Comparison of ENCODE assay signal across 16 cellular contexts in genomic region chr5:150561192-150561512, GRCh38. TPM values are rescaled to one million over a fixed set of nuclear protein-coding genes. Genes with fewer than 3 reads are reported as not detected.
A peak's percentile ranks its signal among the peaks of the same experiment; 100 is the strongest.
DNase-seq lines count a peak whose midpoint lies in the region; ATAC-seq and TF ChIP-seq lines count a peak whose summit lies in the region.
"Had no signal": no experiment of that assay in that cellular context is flagged by ENCODE, and none has a peak within 500 bp of the region (broad histone marks: within the 10 kb centered on the region; RNA-seq: fewer than 3 reads in every experiment).

No MANE protein-coding gene starts in this region.

- H3K27ac ChIP-seq in C4-2B: no peak overlapping the region
- H3K27ac ChIP-seq: cardiac muscle cell, neutrophil, prostate gland had no signal

- no peaks in the 10 kb centered on the region for H3K27me3 Mint-ChIP-seq in activated T-helper 17 cell treated with anti-CD3 and anti-CD28 coated beads, Interleukin-2, amount 50 U/mL, for 72 hours
- no peaks in the 10 kb centered on the region for H3K27me3 Mint-ChIP-seq in nephron (ENCODE audit: low read depth)
- H3K27me3 Mint-ChIP-seq: activated CD4-positive, alpha-beta T cell treated with anti-CD3 and anti-CD28 coated beads for 36 hours; T-cell had no signal

- TF ChIP-seq CTCF in C4-2B (conservative IDR thresholded peaks at IDR 0.05) (peak; percentile 60), nephron (IDR thresholded peaks at IDR 0.05; ENCODE audit: unreplicated experiment in 3 of 3) (peak in 1 of 3 experiments; percentile 2)

- no peak overlapping the region for H3K4me3 Mint-ChIP-seq in activated T-helper 17 cell treated with anti-CD3 and anti-CD28 coated beads, Interleukin-2, amount 50 U/mL, for 72 hours
- no peak overlapping the region for H3K4me3 Mint-ChIP-seq in nephron
- H3K4me3 Mint-ChIP-seq: activated CD4-positive, alpha-beta T cell treated with anti-CD3 and anti-CD28 coated beads for 36 hours; activated naive CD4-positive, alpha-beta T cell treated with anti-CD3 and anti-CD28 coated beads, Interleukin-2, amount 10 ng/mL, durations not matched to agents 7 days and 5 days; activated T-cell treated with anti-CD3 and anti-CD28 coated beads, Interleukin-2, amount 50 U/mL, for 4 hours; T-cell had no signal

- H3K9me3 Mint-ChIP-seq in activated T-helper 17 cell treated with anti-CD3 and anti-CD28 coated beads, Interleukin-2, amount 50 U/mL, for 72 hours: no peaks in the 10 kb centered on the region
- peaks cover 4% of the 10 kb centered on the region for H3K9me3 Mint-ChIP-seq in nephron
- H3K9me3 Mint-ChIP-seq: activated naive CD4-positive, alpha-beta T cell treated with anti-CD3 and anti-CD28 coated beads, Interleukin-2, amount 10 ng/mL, durations not matched to agents 7 days and 5 days; activated T-cell treated with anti-CD3 and anti-CD28 coated beads, Interleukin-2, amount 50 U/mL, for 4 hours; T-cell had no signal

- no peaks in the 10 kb centered on the region for H3K4me1 Mint-ChIP-seq in activated T-helper 17 cell treated with anti-CD3 and anti-CD28 coated beads, Interleukin-2, amount 50 U/mL, for 72 hours
- peaks cover 15% of the 10 kb centered on the region for H3K4me1 Mint-ChIP-seq in nephron
- H3K4me1 Mint-ChIP-seq: activated CD4-positive, alpha-beta T cell treated with anti-CD3 and anti-CD28 coated beads for 36 hours; activated naive CD4-positive, alpha-beta T cell treated with anti-CD3 and anti-CD28 coated beads, Interleukin-2, amount 10 ng/mL, durations not matched to agents 7 days and 5 days; T-cell had no signal

- H3K36me3 Mint-ChIP-seq in activated T-helper 17 cell treated with anti-CD3 and anti-CD28 coated beads, Interleukin-2, amount 50 U/mL, for 72 hours (ENCODE audit: low read depth): no peaks in the 10 kb centered on the region
- H3K36me3 Mint-ChIP-seq in nephron (ENCODE audit: low read depth): peaks cover 11% of the 10 kb centered on the region
- H3K36me3 Mint-ChIP-seq: activated naive CD4-positive, alpha-beta T cell treated with anti-CD3 and anti-CD28 coated beads, Interleukin-2, amount 10 ng/mL, durations not matched to agents 7 days and 5 days; T-cell had no signal

- ATAC-seq in GM18873 (IDR thresholded peaks at IDR 0.05; ENCODE audit: low FRiP score, unreplicated experiment): peak; percentile 10
- peak; percentile 19 for ATAC-seq in activated T-helper 17 cell treated with anti-CD3 and anti-CD28 coated beads, Interleukin-2, amount 50 U/mL, for 72 hours (replicated peaks)
- no peak for ATAC-seq in GM19467 (IDR thresholded peaks at IDR 0.05; ENCODE audit: unreplicated experiment)
- ATAC-seq in GM18870 (IDR thresholded peaks at IDR 0.05; ENCODE audit: unreplicated experiment): no peak

- H3K27ac Mint-ChIP-seq in activated T-helper 17 cell treated with anti-CD3 and anti-CD28 coated beads, Interleukin-2, amount 50 U/mL, for 72 hours: no peak overlapping the region
- peak overlapping the region; percentile 49 to 64 (median 51) for H3K27ac Mint-ChIP-seq in nephron
- H3K27ac Mint-ChIP-seq: activated CD4-positive, alpha-beta T cell treated with anti-CD3 and anti-CD28 coated beads for 36 hours; activated naive CD4-positive, alpha-beta T cell treated with anti-CD3 and anti-CD28 coated beads, Interleukin-2, amount 10 ng/mL, durations not matched to agents 7 days and 5 days; T-cell had no signal

- DNase-seq in cerebellar nuclear complex (lab: John Stamatoyannopoulos, UW): no peak
- DNase-seq: NCI-H524 treated with DMSO at 0.1 percent for 48 hours, SIG-M5 had no signal

RNA-seq across cellular contexts. Expression of gene NDST1, which starts 53.2 kb away (rescaled TPM):
- total RNA-seq in activated T-helper 17 cell treated with anti-CD3 and anti-CD28 coated beads, Interleukin-2, amount 50 U/mL, for 72 hours: 1 to 10 TPM in 1 of 2 donors, under 1 TPM in 1; 0.48 to 1.8 TPM

Comparison
In these comparisons a context has a peak if more than half of its experiments do, and no peak if none do; other contexts are left out.
1. ATAC-seq: peak in GM18873 (single experiment) and activated T-helper 17 cell treated with anti-CD3 and anti-CD28 coated beads, Interleukin-2, amount 50 U/mL, for 72 hours (single experiment); none in GM19467 (single experiment) and GM18870 (single experiment).